In the genomic region with DNA sequence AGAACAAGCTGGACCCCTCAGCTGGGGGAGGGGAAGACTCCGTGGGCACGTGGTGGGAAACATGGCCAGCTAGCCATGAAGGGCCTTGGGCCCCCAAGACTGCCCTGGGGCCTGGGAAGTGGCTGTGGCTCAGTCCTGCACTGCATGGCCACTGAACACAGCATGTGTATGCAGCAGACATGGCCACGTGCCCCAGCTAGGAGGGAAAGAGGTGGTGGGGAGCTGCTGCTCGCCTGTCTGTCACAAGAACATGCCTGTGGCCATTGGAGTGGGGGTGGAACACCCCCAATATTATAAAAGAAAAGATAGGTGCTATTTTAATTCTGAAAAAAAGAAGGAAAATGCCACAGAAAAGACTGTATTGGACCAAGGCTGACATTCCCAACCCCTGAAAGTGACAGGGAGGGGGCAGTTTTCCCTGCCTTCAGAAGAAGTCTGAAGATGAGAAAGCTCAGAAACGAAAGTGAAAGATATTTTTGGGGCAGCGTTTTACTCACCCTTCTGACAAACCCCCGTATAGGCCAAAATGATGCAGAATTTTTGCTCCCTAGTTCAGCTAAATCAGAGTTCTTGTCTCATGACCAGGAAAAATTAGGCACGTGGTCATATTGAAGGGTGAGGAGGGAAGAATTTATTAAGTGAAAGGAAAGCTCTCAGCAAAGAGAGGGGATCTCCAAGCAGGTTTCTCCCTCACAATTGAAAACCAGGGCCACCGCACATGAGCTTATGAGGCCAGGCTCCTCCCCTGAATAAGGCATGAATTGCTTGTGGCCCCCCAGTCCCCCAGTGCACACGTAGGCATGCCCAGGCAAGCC, we compare ENCODE assay signal across 11 cellular contexts. TPM values are rescaled to one million over a fixed set of nuclear protein-coding genes. Genes with fewer than 3 reads are reported as not detected.
DNase-seq lines count a peak whose midpoint lies in the region; ATAC-seq, FAIRE-seq and TF ChIP-seq lines count a peak whose summit lies in the region.
"Had no signal": no experiment of that assay in that cellular context is flagged by ENCODE, and none has a peak within 500 bp of the region (broad histone marks: within the 10 kb centered on the region; RNA-seq: fewer than 3 reads in every experiment).

No MANE protein-coding gene starts in this region.

- no peak for FAIRE-seq in frontal cortex (lab: Jason Lieb, UNC)

- peak overlapping the region; percentile 71 to 85 (median 80) for H3K4me3 Mint-ChIP-seq in naive thymus-derived CD8-positive, alpha-beta T cell

- H3K9me3 Mint-ChIP-seq in naive thymus-derived CD8-positive, alpha-beta T cell: peaks cover 0 to 22% (median 8%) of the 10 kb centered on the region in 9 donors

- DNase-seq in GM10266 (ENCODE audit: extremely low spot score) (peak; percentile 55), COLO668 (lab: John Stamatoyannopoulos, UW; ENCODE audit: unreplicated experiment) (no peak), frontal cortex (ENCODE audit: low spot score in 2 of 2) (no peak), NCI-H1436 treated with DMSO at 0.1 percent for 48 hours (lab: John Stamatoyannopoulos, UW) (no peak), T1000 (lab: John Stamatoyannopoulos, UW) (no peak)
- peak; percentile 23 to 31 for DNase-seq in activated T-cell treated with anti-CD3 and anti-CD28 coated beads, Interleukin-2, amount 50 U/mL, for 48 hours
- peak in 3 of 10 donors; percentile 20 to 39 (median 24) for DNase-seq in naive thymus-derived CD8-positive, alpha-beta T cell
- DNase-seq: anterior cingulate cortex, NCI-H2227 treated with DMSO at 0.1 percent for 48 hours, right cardiac atrium had no signal

- no peak for TF ChIP-seq CTCF in GM10266 (IDR thresholded peaks at IDR 0.05; ENCODE audit: control insufficient read depth, insufficient read depth, low read depth, missing control alignments)

- peaks cover 0 to 11% (median 7%) of the 10 kb centered on the region in 3 donors for H3K36me3 Mint-ChIP-seq in naive thymus-derived CD8-positive, alpha-beta T cell

- no peaks in the 10 kb centered on the region for H3K27me3 Mint-ChIP-seq in naive thymus-derived CD8-positive, alpha-beta T cell

- H3K27ac Mint-ChIP-seq in naive thymus-derived CD8-positive, alpha-beta T cell: peak overlapping the region; percentile 83 to 97 (median 94)

- POLR2A ChIA-PET in naive thymus-derived CD8-positive, alpha-beta T cell (lab: Charles Lee): interaction anchor here (0.5 to 1.6 kb wide), 4 partner anchors 35 to 478 kb away, joined by 3 to 8 read pairs (median 4); partner anchors contain the start of gene PCNX1

- ATAC-seq in HG02642 (IDR thresholded peaks at IDR 0.05; ENCODE audit: poor library complexity, unreplicated experiment): peak; percentile 50
- peak; percentile 57 to 78 for ATAC-seq in naive thymus-derived CD8-positive, alpha-beta T cell
- ATAC-seq: right cardiac atrium had no signal

- H3K4me1 Mint-ChIP-seq in naive thymus-derived CD8-positive, alpha-beta T cell: peaks cover 5 to 20% (median 17%) of the 10 kb centered on the region in 4 donors

RNA-seq across cellular contexts. Expression of gene PCNX1, which starts 35.2 kb away (rescaled TPM):
- 10 to 100 TPM; 73.7 to 78.6 TPM for total RNA-seq in naive thymus-derived CD8-positive, alpha-beta T cell
- 1 to 10 TPM; 5.5 to 8.3 (median 7.9) TPM for polyA plus RNA-seq in naive thymus-derived CD8-positive, alpha-beta T cell
- 155 TPM for total RNA-seq in frontal cortex

Comparison
In these comparisons a context has a peak if more than half of its experiments do, and no peak if none do; other contexts are left out.
1. DNase-seq: peak in GM10266 (single experiment) and activated T-cell treated with anti-CD3 and anti-CD28 coated beads, Interleukin-2, amount 50 U/mL, for 48 hours (2 of 2); none in COLO668 (single experiment), frontal cortex (0 of 2), NCI-H1436 treated with DMSO at 0.1 percent for 48 hours (single experiment) and T1000 (single experiment).